12 cellular contexts compared by ENCODE assay signal in the genomic region with DNA sequence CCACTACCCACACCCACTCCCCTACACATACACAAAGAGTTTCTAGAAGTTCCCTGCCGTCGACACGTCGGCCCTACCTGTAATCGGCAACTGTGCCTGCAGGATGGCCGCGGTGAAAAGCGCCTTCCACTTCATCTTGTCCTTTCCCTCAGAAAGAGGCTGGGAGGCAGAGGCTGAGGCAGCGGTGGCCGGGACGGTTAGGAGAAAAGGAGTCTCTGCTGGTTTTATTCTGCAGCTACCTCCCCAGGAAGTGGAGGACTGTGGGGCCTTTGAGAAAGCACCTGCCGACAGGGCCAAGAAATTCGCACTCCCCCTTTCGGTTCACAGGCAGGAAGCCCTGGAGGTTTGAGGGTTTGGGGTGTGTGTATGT. TPM values are rescaled to one million over a fixed set of nuclear protein-coding genes. Genes with fewer than 3 reads are reported as not detected.
DNase-seq lines count a peak whose midpoint lies in the region; ATAC-seq and TF ChIP-seq lines count a peak whose summit lies in the region.
"Had no signal": no experiment of that assay in that cellular context is flagged by ENCODE, and none has a peak within 500 bp of the region (broad histone marks: within the 10 kb centered on the region; RNA-seq: fewer than 3 reads in every experiment).

A gene (minus strand): TSS at position 199 of the 370 bp plus-strand sequence. CDS start 64 bp downstream, at position 135.

- peak; percentile 60 for ATAC-seq in stimulated activated naive CD8-positive, alpha-beta T cell treated with anti-CD3 and anti-CD28 coated beads, Interleukin-15, Interleukin-2, amounts not matched to agents 100 U/mL and 50 U/mL, for 24 hours
- ATAC-seq in HG03460 (IDR thresholded peaks at IDR 0.05; ENCODE audit: unreplicated experiment), result no peak
- ATAC-seq in GM18870 (IDR thresholded peaks at IDR 0.05; ENCODE audit: unreplicated experiment), result no peak

- no peaks in the 10 kb centered on the region for H3K79me2 ChIP-seq in mammary epithelial cell (ENCODE audit: insufficient read depth, low read length)

- H3K4me3 ChIP-seq in mucosa of rectum (ENCODE audit: low read length in 2 of 2) (peak within 1 kb of the TSS; percentile 38 to 59), mammary epithelial cell (replicated peaks in 1 of 3; ENCODE audit: insufficient read depth in 1 of 3, low read depth in 2 of 3, low read length in 3 of 3) (no peak within 1 kb of the TSS)

- 89% methylated on average over 6 of the region's 14 CpGs for WGBS in mammary epithelial cell (ENCODE audit: low coverage, missing lambda C conversion rate)

- DNase-seq in T follicular helper cell (ENCODE audit: low read depth), result peak; percentile 70
- peak; percentile 76 to 79 for DNase-seq in activated T-cell treated with anti-CD3 and anti-CD28 coated beads, Interleukin-2, amount 50 U/mL, for 48 hours
- DNase-seq in stimulated activated naive CD8-positive, alpha-beta T cell treated with anti-CD3 and anti-CD28 coated beads, Interleukin-15, Interleukin-2, amounts not matched to agents 100 U/mL and 50 U/mL, for 24 hours, result peak; percentile 69
- no peak for DNase-seq in mammary epithelial cell
- no peak for DNase-seq in NCI-H2171 (lab: John Stamatoyannopoulos, UW)
- DNase-seq: midbrain, SW 1271 had no signal

- no peaks in the 10 kb centered on the region for H4K20me1 ChIP-seq in mammary epithelial cell (ENCODE audit: insufficient read depth, low read length)

- H3K9ac ChIP-seq in mucosa of rectum (ENCODE audit: low read depth in 1 of 2, low read length in 2 of 2) (peak within 1 kb of the TSS; percentile 27 to 41), mammary epithelial cell (ENCODE audit: insufficient read depth, low read length) (no peak within 1 kb of the TSS)

- in situ Hi-C loops in mammary epithelial cell (cut with MboI; ENCODE audit: low sequenced_read_pairs in 2 of 2), result no loop called here

- no peaks in the 10 kb centered on the region for H3K36me3 ChIP-seq in mucosa of rectum (ENCODE audit: control insufficient read depth in 2 of 2, insufficient read depth in 2 of 2, low read length in 2 of 2)
- H3K36me3 ChIP-seq in mammary epithelial cell (ENCODE audit: insufficient read depth, low read length), result no peaks in the 10 kb centered on the region

- H3K9me3 ChIP-seq in mucosa of rectum (ENCODE audit: control insufficient read depth in 2 of 2, low read length in 2 of 2) (no peaks in the 10 kb centered on the region), mammary epithelial cell (replicated peaks; ENCODE audit: insufficient read depth, low read length) (no peaks in the 10 kb centered on the region)

- TF ChIP-seq CTCF in mammary epithelial cell (conservative IDR thresholded peaks at IDR 0.05 in 1 of 2, IDR thresholded peaks at IDR 0.05 in 1 of 2; ENCODE audit: extremely low read depth in 1 of 2, insufficient read depth in 1 of 2, low read depth in 1 of 2, low read length in 2 of 2), result no peak

- dilution Hi-C loops in mammary epithelial cell (cut with HindIII; ENCODE audit: low sequenced_read_pairs), result loop anchor here (5.0 kb wide), 1 partner anchor 56 kb away; no protein-coding TSS in a partner anchor

- CTCF ChIA-PET in mammary epithelial cell (lab: Charles Lee; ENCODE audit: low non-redundant PET), result no interaction called here

- H3K4me2 ChIP-seq in mammary epithelial cell (ENCODE audit: insufficient read depth, low read depth, low read length), result no peak within 1 kb of the TSS

- intact Hi-C loops in mammary epithelial cell (cut with micrococcal nuclease), result no loop called here

- peak within 1 kb of the TSS; percentile 20 to 70 for H3K27ac ChIP-seq in mucosa of rectum (ENCODE audit: low read depth in 2 of 2, low read length in 2 of 2)
- H3K27ac ChIP-seq in mammary epithelial cell (ENCODE audit: insufficient read depth, low read depth, low read length), result no peak within 1 kb of the TSS
- H3K27ac ChIP-seq: epithelial cell of prostate had no signal

- BruUV-seq in mammary epithelial cell (replicated peaks; lab: Mats Ljungman, UMichigan), result no TSS peak

- no peaks in the 10 kb centered on the region for H3K4me1 ChIP-seq in mucosa of rectum (ENCODE audit: control insufficient read depth in 2 of 2, insufficient read depth in 2 of 2, low read length in 2 of 2)
- H3K4me1 ChIP-seq in mammary epithelial cell (ENCODE audit: insufficient read depth, low read length), result no peaks in the 10 kb centered on the region

- no peaks in the 10 kb centered on the region for H3K27me3 ChIP-seq in mucosa of rectum (ENCODE audit: control insufficient read depth in 2 of 2, insufficient read depth in 2 of 2, low read length in 2 of 2)
- H3K27me3 ChIP-seq in mammary epithelial cell (ENCODE audit: insufficient read depth, low read length), result peaks cover 4% of the 10 kb centered on the region

- H2AFZ ChIP-seq in mammary epithelial cell (ENCODE audit: low read depth, low read length), result no peak within 1 kb of the TSS

RNA-seq across cellular contexts. Expression of the gene that starts here (rescaled TPM):
- total RNA-seq in mammary epithelial cell, result not detected
- 0.07 TPM for polyA plus RNA-seq in mammary epithelial cell
- polyA minus RNA-seq in mammary epithelial cell, result not detected
- total RNA-seq: LHCN-M2 had no signal

Comparison
In these comparisons a context has a peak if more than half of its experiments do, and no peak if none do; other contexts are left out.
1. DNase-seq: peak in T follicular helper cell (single experiment), activated T-cell treated with anti-CD3 and anti-CD28 coated beads, Interleukin-2, amount 50 U/mL, for 48 hours (2 of 2) and stimulated activated naive CD8-positive, alpha-beta T cell treated with anti-CD3 and anti-CD28 coated beads, Interleukin-15, Interleukin-2, amounts not matched to agents 100 U/mL and 50 U/mL, for 24 hours (single experiment); none in mammary epithelial cell (single experiment) and NCI-H2171 (single experiment).
2. H3K4me3 ChIP-seq: peak in mucosa of rectum (2 of 2); none in mammary epithelial cell (0 of 3).